1 cellular context compared by ENCODE assay signal in genomic region chr11:117985953-117986887, GRCh38.
A peak's percentile ranks its signal among the peaks of the same experiment; 100 is the strongest.
TF ChIP-seq lines count a peak whose summit lies in the region.

IL10RA (plus strand) TSS chr11:117986394; CDS start chr11:117986468, 74 bp downstream.

TF ChIP-seq in GM12878, 131 proteins besides CTCF, POLR2A, EP300 and RAD21 (continued from another document and continues in another):
- TF ChIP-seq JUNB (IDR thresholded peaks at IDR 0.05) (no peak), RUNX3 (IDR thresholded peaks at IDR 0.05; ENCODE audit: low read length) (peak; percentile 64), ESRRA (IDR thresholded peaks at IDR 0.05; ENCODE audit: low read length) (peak; percentile 26; the same call in 1 of the 2 replicates), MAX (IDR thresholded peaks at IDR 0.05; ENCODE audit: low read depth, low read length) (peak; percentile 86), ZNF24 (IDR thresholded peaks at IDR 0.05) (no peak), MLLT1 (IDR thresholded peaks at IDR 0.05) (no peak), CHD2 (IDR thresholded peaks at IDR 0.05; ENCODE audit: borderline replicate concordance, low read depth, low read length) (peak; percentile 59; the same call in 1 of the 2 replicates), ZNF384 (IDR thresholded peaks at IDR 0.05; ENCODE audit: borderline replicate concordance, low read depth, low read length) (no peak), USF2 (IDR thresholded peaks at IDR 0.05; ENCODE audit: borderline replicate concordance, low read depth, low read length) (no peak), WRNIP1 (IDR thresholded peaks at IDR 0.05; ENCODE audit: borderline replicate concordance, low read depth, low read length) (no peak), CEBPZ (IDR thresholded peaks at IDR 0.05; ENCODE audit: low read depth, low read length) (no peak), SREBF1 (IDR thresholded peaks at IDR 0.05; ENCODE audit: low read length) (no peak), BHLHE40 (IDR thresholded peaks at IDR 0.05; ENCODE audit: borderline replicate concordance in 1 of 2, low read depth in 2 of 2, low read length in 1 of 2) (peak; percentile 58 to 90; a peak in 3 of 4 replicates), SP1 (IDR thresholded peaks at IDR 0.05; ENCODE audit: low read depth, low read length) (peak; percentile 77), NBN (IDR thresholded peaks at IDR 0.05) (peak; percentile 67; the same call in 1 of the 2 replicates), GATAD2B (conservative IDR thresholded peaks at IDR 0.05; ENCODE audit: low read depth) (peak; percentile 91), IRF4 (IDR thresholded peaks at IDR 0.05; ENCODE audit: low read depth, low read length) (no peak), EZH2 (IDR thresholded peaks at IDR 0.05; ENCODE audit: borderline replicate concordance, control insufficient read depth, low read depth, low read length) (no peak), CUX1 (IDR thresholded peaks at IDR 0.05; ENCODE audit: insufficient replicate concordance, low read depth, low read length) (no peak), ZZZ3 (IDR thresholded peaks at IDR 0.05; ENCODE audit: control insufficient read depth, insufficient read length, low read depth) (no peak), RFX5 (IDR thresholded peaks at IDR 0.05; ENCODE audit: low read depth, low read length) (no peak), SRF (IDR thresholded peaks at IDR 0.05; ENCODE audit: low read depth in 2 of 2, low read length in 2 of 2) (no peak), RELB (IDR thresholded peaks at IDR 0.05; ENCODE audit: low read depth) (peak; percentile 36; the same call in 1 of the 2 replicates), RELA (IDR thresholded peaks at IDR 0.05; ENCODE audit: borderline replicate concordance, partially characterized antibody) (peak; percentile 46), NKRF (conservative IDR thresholded peaks at IDR 0.05) (peak; percentile 74), EED (IDR thresholded peaks at IDR 0.05; ENCODE audit: low read depth) (peak; percentile 6; the same call in 1 of the 2 replicates), RAD51 (IDR thresholded peaks at IDR 0.05) (no peak), SMAD5 (IDR thresholded peaks at IDR 0.05; ENCODE audit: low read depth) (no peak), MTA3 (IDR thresholded peaks at IDR 0.05; ENCODE audit: borderline replicate concordance, low read length) (no peak), CREB1 (IDR thresholded peaks at IDR 0.05; ENCODE audit: low read depth) (peak; percentile 88), BMI1 (IDR thresholded peaks at IDR 0.05; ENCODE audit: borderline replicate concordance) (no peak), SIX5 (IDR thresholded peaks at IDR 0.05; ENCODE audit: low read depth, low read length, severe bottlenecking) (no peak), MEF2A (IDR thresholded peaks at IDR 0.05; ENCODE audit: insufficient read depth, low read depth, low read length) (no peak), USF1 (IDR thresholded peaks at IDR 0.05; ENCODE audit: borderline replicate concordance, extremely low read length, insufficient read depth, low read depth, low read length) (no peak), E2F8 (IDR thresholded peaks at IDR 0.05; ENCODE audit: low read depth, partially characterized antibody) (no peak), CBX3 (IDR thresholded peaks at IDR 0.05; ENCODE audit: borderline replicate concordance, low read depth) (no peak), PAX5 (IDR thresholded peaks at IDR 0.05; ENCODE audit: borderline replicate concordance, low read depth, low read length) (peak; percentile 25; the same call in 1 of the 2 replicates), TCF3 (IDR thresholded peaks at IDR 0.05; ENCODE audit: borderline replicate concordance, insufficient read depth, low read depth, low read length) (peak; percentile 80), ZBTB33 (IDR thresholded peaks at IDR 0.05) (no peak)
